ENCODE assay signal across 27 cellular contexts in the genomic region with DNA sequence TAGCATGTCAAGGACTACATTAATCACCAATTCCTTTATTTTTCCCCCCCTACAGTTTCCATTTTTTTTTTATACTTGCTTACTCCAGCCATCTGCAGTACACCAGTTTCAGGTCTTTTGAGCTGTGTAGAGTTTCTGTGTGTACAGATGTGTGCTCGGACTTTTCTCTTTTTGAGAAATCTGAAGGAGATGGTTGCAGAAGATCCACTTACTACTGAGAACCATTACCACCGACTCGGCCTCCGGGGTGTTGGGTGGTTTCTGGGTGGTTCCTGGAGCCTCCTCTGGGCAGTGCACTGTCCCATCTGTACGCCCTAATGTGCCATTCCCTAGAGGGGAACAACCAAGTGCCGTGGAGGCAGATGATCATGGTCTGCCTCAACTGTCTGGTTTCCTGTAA. TPM values are rescaled to one million over a fixed set of nuclear protein-coding genes. Genes with fewer than 3 reads are reported as not detected.
DNase-seq lines count a peak whose midpoint lies in the region; ATAC-seq and TF ChIP-seq lines count a peak whose summit lies in the region.
"Had no signal": no experiment of that assay in that cellular context is flagged by ENCODE, and none has a peak within 500 bp of the region (broad histone marks: within the 10 kb centered on the region; RNA-seq: fewer than 3 reads in every experiment).

No MANE protein-coding gene starts in this region.

- ATAC-seq in activated B cell treated with CpG ODN at 0.5 μM for 24 hours (ENCODE audit: low read depth) (no peak), GM18519 (IDR thresholded peaks at IDR 0.05; ENCODE audit: low FRiP score, unreplicated experiment) (no peak), HG02970 (IDR thresholded peaks at IDR 0.05; ENCODE audit: low FRiP score, unreplicated experiment) (no peak)
- no peak for ATAC-seq in stimulated activated memory B cell treated with anti-CD40 and anti-IgM and Interleukin-4, amounts not matched to agents 10 μg/mL and 1 μg/mL and 100 μg/mL, for 72 hours
- no peak for ATAC-seq in activated CD8-positive, alpha-beta T cell treated with anti-CD3 and anti-CD28 coated beads for 36 hours
- ATAC-seq: A549; CD8-positive, alpha-beta T cell; Right ventricle myocardium inferior had no signal

- POLR2A ChIA-PET in Caco-2 (lab: Charles Lee) (no interaction called here), activated B cell treated with CpG ODN at 0.5 μM for 24 hours (lab: Charles Lee) (interaction anchor here (1.1 kb wide), 1 partner anchor 1002 kb away, joined by 5 read pairs; a partner anchor contains a TSS)
- POLR2A ChIA-PET in activated CD8-positive, alpha-beta T cell treated with anti-CD3 and anti-CD28 coated beads for 36 hours (lab: Charles Lee) = no interaction called here

- H3K27ac Mint-ChIP-seq in Caco-2 (ENCODE audit: unreplicated experiment) (peak overlapping the region; percentile 81), IgD-negative memory B cell (peak overlapping the region in 2 of 3 donors; percentile 64 to 87), activated B cell treated with CpG ODN at 0.5 μM for 24 hours (peak overlapping the region; percentile 55)
- H3K27ac Mint-ChIP-seq in stimulated activated memory B cell treated with anti-CD40 and anti-IgM and Interleukin-4, amounts not matched to agents 10 μg/mL and 1 μg/mL and 100 μg/mL, for 72 hours = peak overlapping the region; percentile 92
- H3K27ac Mint-ChIP-seq in activated CD8-positive, alpha-beta T cell treated with anti-CD3 and anti-CD28 coated beads for 36 hours = no peak overlapping the region
- H3K27ac Mint-ChIP-seq: CD8-positive, alpha-beta T cell; HFFc6 had no signal

- H3K27me3 ChIP-seq in Caco-2 (replicated peaks; ENCODE audit: control insufficient read depth, insufficient read depth, low read length) = no peaks in the 10 kb centered on the region
- H3K27me3 ChIP-seq: SJSA1 had no signal

- peaks cover 65% of the 10 kb centered on the region for H3K4me1 Mint-ChIP-seq in Caco-2 (ENCODE audit: low read depth, unreplicated experiment)
- peaks cover 33 to 58% (median 43%) of the 10 kb centered on the region in 3 donors for H3K4me1 Mint-ChIP-seq in IgD-negative memory B cell
- H3K4me1 Mint-ChIP-seq in activated B cell treated with CpG ODN at 0.5 μM for 24 hours = peaks cover 50% of the 10 kb centered on the region
- peaks cover 44% of the 10 kb centered on the region for H3K4me1 Mint-ChIP-seq in stimulated activated memory B cell treated with anti-CD40 and anti-IgM and Interleukin-4, amounts not matched to agents 10 μg/mL and 1 μg/mL and 100 μg/mL, for 72 hours
- H3K4me1 Mint-ChIP-seq in activated CD8-positive, alpha-beta T cell treated with anti-CD3 and anti-CD28 coated beads for 36 hours (ENCODE audit: low read depth) = no peaks in the 10 kb centered on the region

- H3K4me3 ChIP-seq in Caco-2 (ENCODE audit: low read depth, low read length) = no peak overlapping the region
- H3K4me3 ChIP-seq: A549, GM23248, MG63, SJSA1 had no signal

- H3K9me3 ChIP-seq in Caco-2 = no peaks in the 10 kb centered on the region
- H3K9me3 ChIP-seq: A549, MG63, SJSA1 had no signal

- no TSS peak for BruUV-seq in Caco-2 (replicated peaks; lab: Mats Ljungman, UMichigan)

- H3K4me3 Mint-ChIP-seq in Caco-2 (ENCODE audit: unreplicated experiment) (no peak overlapping the region), IgD-negative memory B cell (peak overlapping the region in 1 of 4 donors; percentile 89), activated B cell treated with CpG ODN at 0.5 μM for 24 hours (no peak overlapping the region)
- H3K4me3 Mint-ChIP-seq in stimulated activated memory B cell treated with anti-CD40 and anti-IgM and Interleukin-4, amounts not matched to agents 10 μg/mL and 1 μg/mL and 100 μg/mL, for 72 hours = no peak overlapping the region
- H3K4me3 Mint-ChIP-seq in activated CD8-positive, alpha-beta T cell treated with anti-CD3 and anti-CD28 coated beads for 36 hours = no peak overlapping the region
- H3K4me3 Mint-ChIP-seq: CD8-positive, alpha-beta T cell; H9; HFFc6 had no signal

- intact Hi-C loops in Caco-2 (cut with micrococcal nuclease; ENCODE audit: unreplicated experiment) = loop anchor here (5.0 kb wide), 2 partner anchors 144 to 309 kb away; a partner anchor contains a TSS
- intact Hi-C loops in activated B cell treated with CpG ODN at 0.5 μM for 24 hours (cut with micrococcal nuclease) = loop anchor here (5.0 kb wide), 1 partner anchor 124 kb away; no protein-coding TSS in a partner anchor
- intact Hi-C loops in activated CD8-positive, alpha-beta T cell treated with anti-CD3 and anti-CD28 coated beads for 36 hours (cut with micrococcal nuclease) = no loop called here

- no peaks in the 10 kb centered on the region for H3K36me3 Mint-ChIP-seq in Caco-2 (ENCODE audit: insufficient read depth, unreplicated experiment)
- H3K36me3 Mint-ChIP-seq in IgD-negative memory B cell = peaks cover 1% of the 10 kb centered on the region
- no peaks in the 10 kb centered on the region for H3K36me3 Mint-ChIP-seq in activated B cell treated with CpG ODN at 0.5 μM for 24 hours (ENCODE audit: low read depth)
- H3K36me3 Mint-ChIP-seq in stimulated activated memory B cell treated with anti-CD40 and anti-IgM and Interleukin-4, amounts not matched to agents 10 μg/mL and 1 μg/mL and 100 μg/mL, for 72 hours = no peaks in the 10 kb centered on the region
- H3K36me3 Mint-ChIP-seq in activated CD8-positive, alpha-beta T cell treated with anti-CD3 and anti-CD28 coated beads for 36 hours (ENCODE audit: low read depth) = no peaks in the 10 kb centered on the region
- H3K36me3 Mint-ChIP-seq: CD8-positive, alpha-beta T cell had no signal

- CTCF ChIA-PET in Caco-2 (lab: Charles Lee) (no interaction called here), activated B cell treated with CpG ODN at 0.5 μM for 24 hours (lab: Charles Lee) (no interaction called here)
- CTCF ChIA-PET in activated CD8-positive, alpha-beta T cell treated with anti-CD3 and anti-CD28 coated beads for 36 hours (lab: Charles Lee) = interaction anchor here (1.4 to 2.0 kb wide), 2 partner anchors 18 to 538 kb away, joined by 6 read pairs; no protein-coding TSS in a partner anchor

- H3K4me1 ChIP-seq in Caco-2 = peaks cover 50% of the 10 kb centered on the region
- H3K4me1 ChIP-seq: A549 had no signal

- TF ChIP-seq CTCF in Caco-2 (IDR thresholded peaks at IDR 0.05; ENCODE audit: insufficient read depth in 1 of 2, low read depth in 1 of 2, low read length in 1 of 2, severe bottlenecking in 1 of 2, unreplicated experiment in 1 of 2) (no peak), activated B cell treated with CpG ODN at 0.5 μM for 24 hours (IDR thresholded peaks at IDR 0.05) (no peak)
- TF ChIP-seq CTCF in activated CD8-positive, alpha-beta T cell treated with anti-CD3 and anti-CD28 coated beads for 36 hours (IDR thresholded peaks at IDR 0.05) = no peak

- H3K27me3 Mint-ChIP-seq in Caco-2 (ENCODE audit: insufficient read depth, unreplicated experiment) (no peaks in the 10 kb centered on the region), IgD-negative memory B cell (no peaks in the 10 kb centered on the region), activated B cell treated with CpG ODN at 0.5 μM for 24 hours (no peaks in the 10 kb centered on the region)
- no peaks in the 10 kb centered on the region for H3K27me3 Mint-ChIP-seq in stimulated activated memory B cell treated with anti-CD40 and anti-IgM and Interleukin-4, amounts not matched to agents 10 μg/mL and 1 μg/mL and 100 μg/mL, for 72 hours
- H3K27me3 Mint-ChIP-seq in activated CD8-positive, alpha-beta T cell treated with anti-CD3 and anti-CD28 coated beads for 36 hours = peaks cover 6% of the 10 kb centered on the region

- no peaks in the 10 kb centered on the region for H3K9me3 Mint-ChIP-seq in Caco-2 (ENCODE audit: unreplicated experiment)
- no peaks in the 10 kb centered on the region for H3K9me3 Mint-ChIP-seq in IgD-negative memory B cell
- H3K9me3 Mint-ChIP-seq in activated B cell treated with CpG ODN at 0.5 μM for 24 hours = no peaks in the 10 kb centered on the region
- H3K9me3 Mint-ChIP-seq in stimulated activated memory B cell treated with anti-CD40 and anti-IgM and Interleukin-4, amounts not matched to agents 10 μg/mL and 1 μg/mL and 100 μg/mL, for 72 hours = no peaks in the 10 kb centered on the region
- no peaks in the 10 kb centered on the region for H3K9me3 Mint-ChIP-seq in activated CD8-positive, alpha-beta T cell treated with anti-CD3 and anti-CD28 coated beads for 36 hours
- H3K9me3 Mint-ChIP-seq: CD8-positive, alpha-beta T cell; H9; HFFc6 had no signal

- no peaks in the 10 kb centered on the region for H3K36me3 ChIP-seq in Caco-2 (ENCODE audit: control insufficient read depth, insufficient read depth, low read length)
- H3K36me3 ChIP-seq: MG63, SJSA1 had no signal

- DNase-seq in Caco-2 (no peak), activated B cell treated with CpG ODN at 0.5 μM for 24 hours (no peak), LoVo (ENCODE audit: low spot score) (no peak)
- DNase-seq in activated CD8-positive, alpha-beta T cell treated with anti-CD3 and anti-CD28 coated beads for 36 hours = no peak
- DNase-seq: Calu3; CD8-positive, alpha-beta T cell; GDM1; GM23248; H9; HFFc6; IMR-90; Karpas-422; MG63; NCI-H1048; NCI-H1436 treated with DMSO at 0.1 percent for 48 hours; NCI-H1930; NCI-H226; NCI-H510A treated with DMSO at 0.1 percent for 48 hours; NCI-H774 had no signal

RNA-seq across cellular contexts. Expression of a gene that starts 15.4 kb away (rescaled TPM):
- total RNA-seq in Caco-2 (2022) = 28.5 and 35.8 TPM in 2 replicates
- polyA plus RNA-seq in IgD-negative memory B cell = 7.8 TPM
- 0.58 and 1.4 TPM in 2 replicates for total RNA-seq in activated B cell treated with CpG ODN at 0.5 μM for 24 hours
- not detected for total RNA-seq in activated CD8-positive, alpha-beta T cell treated with anti-CD3 and anti-CD28 coated beads for 36 hours
- total RNA-seq: CD8-positive, alpha-beta T cell; IMR-90; Right ventricle myocardium inferior; T-helper 1 cell treated with Interleukin-12 subunit alpha and Interleukin-12 subunit beta and Interleukin-4 antibody, amounts not matched to agents 30 ng/mL and 1 ng/mL, for 36 hours had no signal
- polyA plus RNA-seq: A549 had no signal

Comparison
In these comparisons a context has a peak if more than half of its experiments do, and no peak if none do; other contexts are left out.
1. RNA of a gene that starts 15.4 kb away (total RNA-seq): 28.5 to 35.8 TPM in Caco-2; 0.58 to 1.4 TPM in activated B cell treated with CpG ODN at 0.5 μM for 24 hours and not detected in activated CD8-positive, alpha-beta T cell treated with anti-CD3 and anti-CD28 coated beads for 36 hours; every median in the first group is over 10 times any median in the second.